24 cellular contexts compared by ENCODE assay signal in the genomic region with DNA sequence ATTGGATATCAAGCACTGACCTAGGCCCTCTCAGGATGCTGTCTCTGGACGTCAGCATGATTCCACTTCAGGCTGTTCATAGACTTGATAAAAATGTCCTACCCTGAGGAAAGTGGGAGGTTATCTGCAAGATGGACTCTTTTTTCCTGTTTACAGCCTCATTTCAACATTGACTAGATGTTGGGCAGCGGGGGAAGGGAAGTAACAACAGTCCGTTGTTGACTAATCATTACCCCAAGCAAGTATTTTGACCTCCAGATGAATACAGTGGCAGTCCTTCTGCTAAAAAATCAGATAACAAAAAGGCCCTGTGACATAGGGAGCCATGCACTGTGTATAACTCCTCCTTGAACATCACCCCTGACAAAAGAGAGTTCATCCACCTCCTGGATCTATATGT. TPM values are rescaled to one million over a fixed set of nuclear protein-coding genes. Genes with fewer than 3 reads are reported as not detected.
DNase-seq lines count a peak whose midpoint lies in the region; ATAC-seq and TF ChIP-seq lines count a peak whose summit lies in the region.
"Had no signal": no experiment of that assay in that cellular context is flagged by ENCODE, and none has a peak within 500 bp of the region (broad histone marks: within the 10 kb centered on the region; RNA-seq: fewer than 3 reads in every experiment).

No MANE protein-coding gene starts in this region.

- no peak overlapping the region for H3K27ac Mint-ChIP-seq in effector memory CD8-positive, alpha-beta T cell
- H3K27ac Mint-ChIP-seq in mesothelial cell of epicardium, result no peak overlapping the region
- H3K27ac Mint-ChIP-seq: activated CD4-positive, alpha-beta T cell treated with anti-CD3 and anti-CD28 coated beads for 36 hours; activated naive CD8-positive, alpha-beta T cell treated with anti-CD3 and anti-CD28 coated beads, Interleukin-2, amount 10 ng/mL, durations not matched to agents 7 days and 5 days; naive thymus-derived CD8-positive, alpha-beta T cell; stimulated activated naive CD8-positive, alpha-beta T cell treated with anti-CD3 and anti-CD28 coated beads, Interleukin-15, Interleukin-2, amounts not matched to agents 100 ng/mL and 50 ng/mL, for 24 hours; type B pancreatic cell had no signal

- no peak for TF ChIP-seq EP300 in suprapubic skin (IDR thresholded peaks at IDR 0.05)

- H3K4me3 ChIP-seq in right lobe of liver, result no peak overlapping the region
- H3K4me3 ChIP-seq in suprapubic skin, result no peak overlapping the region
- H3K4me3 ChIP-seq: esophagus muscularis mucosa, gastroesophageal sphincter, ovary, PC-9 had no signal

- peak overlapping the region; percentile 55 for H3K27ac ChIP-seq in caudate nucleus (ENCODE audit: low read depth, low read length)
- peak overlapping the region; percentile 35 to 69 (median 47) for H3K27ac ChIP-seq in right lobe of liver
- H3K27ac ChIP-seq in suprapubic skin, result peak overlapping the region; percentile 10
- H3K27ac ChIP-seq: ovary, PC-9 had no signal

- DNase-seq in NOMO-1 treated with DMSO at 0.1 percent for 48 hours (lab: John Stamatoyannopoulos, UW; ENCODE audit: unreplicated experiment), result peak; percentile 1
- no peak for DNase-seq in NOMO-1 treated with dmso at 0.1 percent for 144 hours (lab: John Stamatoyannopoulos, UW; ENCODE audit: unreplicated experiment)
- no peak for DNase-seq in caudate nucleus (lab: John Stamatoyannopoulos, UW)
- DNase-seq in right lobe of liver, result peak in 1 of 3 donors; percentile 49
- DNase-seq in suprapubic skin (ENCODE audit: low spot score in 2 of 2), result no peak
- DNase-seq in effector memory CD8-positive, alpha-beta T cell, result no peak
- no peak for DNase-seq in mesothelial cell of epicardium (ENCODE audit: low spot score in 2 of 2, unreplicated experiment in 2 of 2)
- DNase-seq in T-helper 9 cell, result no peak
- DNase-seq: activated CD4-positive, alpha-beta T cell treated with anti-CD3 and anti-CD28 coated beads for 36 hours; activated effector memory CD4-positive, alpha-beta T cell treated with anti-CD3 and anti-CD28 coated beads, Interleukin-2, amount 50 U/mL, for 16 hours; activated naive CD8-positive, alpha-beta T cell treated with anti-CD3 and anti-CD28 coated beads, Interleukin-2, amount 10 ng/mL, durations not matched to agents 7 days and 5 days; cerebellar nuclear complex; islet precursor cell; mesendoderm; naive thymus-derived CD8-positive, alpha-beta T cell; NCI-H1417 treated with DMSO at 0.1 percent for 48 hours; ovary; T-helper 1 cell had no signal

- no peak for TF ChIP-seq POLR2A in right lobe of liver (IDR thresholded peaks at IDR 0.05)
- TF ChIP-seq POLR2A in suprapubic skin (IDR thresholded peaks at IDR 0.05), result no peak

- H3K36me3 ChIP-seq in right lobe of liver, result no peaks in the 10 kb centered on the region
- H3K36me3 ChIP-seq in suprapubic skin, result peaks cover 3% of the 10 kb centered on the region
- H3K36me3 ChIP-seq: ovary had no signal

- H3K4me1 ChIP-seq in right lobe of liver, result peaks cover 0 to 18% (median 4%) of the 10 kb centered on the region in 4 donors
- peaks cover 17% of the 10 kb centered on the region for H3K4me1 ChIP-seq in suprapubic skin

- H3K4me1 Mint-ChIP-seq in effector memory CD8-positive, alpha-beta T cell (ENCODE audit: low read depth in 2 of 2), result peaks cover 0 to 2% of the 10 kb centered on the region in 2 donors
- peaks cover 12% of the 10 kb centered on the region for H3K4me1 Mint-ChIP-seq in mesothelial cell of epicardium

- peak; percentile 75 to 81 (median 79) for ATAC-seq in right lobe of liver
- no peak for ATAC-seq in effector memory CD8-positive, alpha-beta T cell (replicated peaks)
- ATAC-seq: activated CD4-positive, alpha-beta T cell treated with anti-CD3 and anti-CD28 coated beads for 36 hours; gastroesophageal sphincter; HCT116; naive thymus-derived CD8-positive, alpha-beta T cell had no signal

- no peaks in the 10 kb centered on the region for H3K9me3 ChIP-seq in right lobe of liver
- no peaks in the 10 kb centered on the region for H3K9me3 ChIP-seq in suprapubic skin
- H3K9me3 ChIP-seq: esophagus muscularis mucosa, gastroesophageal sphincter, ovary had no signal

- TF ChIP-seq CTCF in right lobe of liver (IDR thresholded peaks at IDR 0.05), result no peak
- TF ChIP-seq CTCF in suprapubic skin (IDR thresholded peaks at IDR 0.05), result no peak
- TF ChIP-seq CTCF in mesothelial cell of epicardium (IDR thresholded peaks at IDR 0.05; ENCODE audit: unreplicated experiment), result no peak

- H3K27me3 ChIP-seq in right lobe of liver (no peaks in the 10 kb centered on the region), suprapubic skin (no peaks in the 10 kb centered on the region)
- H3K27me3 ChIP-seq: esophagus muscularis mucosa, gastroesophageal sphincter, ovary had no signal

- H3K27me3 Mint-ChIP-seq in effector memory CD8-positive, alpha-beta T cell, result no peaks in the 10 kb centered on the region
- H3K27me3 Mint-ChIP-seq in mesothelial cell of epicardium (ENCODE audit: low read depth), result no peaks in the 10 kb centered on the region
- H3K27me3 Mint-ChIP-seq: activated CD4-positive, alpha-beta T cell treated with anti-CD3 and anti-CD28 coated beads for 36 hours had no signal

- H3K4me3 Mint-ChIP-seq in effector memory CD8-positive, alpha-beta T cell, result no peak overlapping the region
- no peak overlapping the region for H3K4me3 Mint-ChIP-seq in mesothelial cell of epicardium
- H3K4me3 Mint-ChIP-seq: activated CD4-positive, alpha-beta T cell treated with anti-CD3 and anti-CD28 coated beads for 36 hours; activated naive CD8-positive, alpha-beta T cell treated with anti-CD3 and anti-CD28 coated beads, Interleukin-2, amount 10 ng/mL, durations not matched to agents 7 days and 5 days; naive thymus-derived CD8-positive, alpha-beta T cell; stimulated activated naive CD8-positive, alpha-beta T cell treated with anti-CD3 and anti-CD28 coated beads, Interleukin-15, Interleukin-2, amounts not matched to agents 100 ng/mL and 50 ng/mL, for 24 hours; type B pancreatic cell had no signal

- no peaks in the 10 kb centered on the region for H3K9me3 Mint-ChIP-seq in effector memory CD8-positive, alpha-beta T cell
- H3K9me3 Mint-ChIP-seq in mesothelial cell of epicardium, result no peaks in the 10 kb centered on the region
- H3K9me3 Mint-ChIP-seq: activated naive CD8-positive, alpha-beta T cell treated with anti-CD3 and anti-CD28 coated beads, Interleukin-2, amount 10 ng/mL, durations not matched to agents 7 days and 5 days; naive thymus-derived CD8-positive, alpha-beta T cell; stimulated activated naive CD8-positive, alpha-beta T cell treated with anti-CD3 and anti-CD28 coated beads, Interleukin-15, Interleukin-2, amounts not matched to agents 100 ng/mL and 50 ng/mL, for 24 hours; type B pancreatic cell had no signal

- 18% methylated on average over 3 of the region's 3 CpGs for WGBS in right lobe of liver (ENCODE audit: insufficient coverage, low coverage, low lambda C conversion rate, missing lambda C conversion rate)
- WGBS in suprapubic skin, result 83% methylated on average over 3 of the region's 3 CpGs

- H3K36me3 Mint-ChIP-seq in effector memory CD8-positive, alpha-beta T cell (ENCODE audit: insufficient read depth), result no peaks in the 10 kb centered on the region
- H3K36me3 Mint-ChIP-seq in mesothelial cell of epicardium, result peaks cover 3% of the 10 kb centered on the region
- H3K36me3 Mint-ChIP-seq: type B pancreatic cell had no signal

- intact Hi-C loops in right lobe of liver (cut with DNase I), result no loop called here

RNA-seq across cellular contexts. Expression of gene NPL, which starts 5.2 kb away (rescaled TPM):
- total RNA-seq in right lobe of liver (10 to 100 TPM; 10.1 to 28.1 (median 14.4) TPM), suprapubic skin (10 to 100 TPM; 11.0 to 21.8 (median 16.8) TPM), mesothelial cell of epicardium (3.9 to 5.8 TPM (median 4.9 TPM) in 3 replicates)

RNA-seq across cellular contexts. Expression of gene DHX9, which starts 44.3 kb away (rescaled TPM):
- total RNA-seq in right lobe of liver (10 to 100 TPM; 32.6 to 51.0 (median 39.5) TPM), suprapubic skin (10 to 100 TPM; 59.9 to 94.7 (median 75.0) TPM), mesothelial cell of epicardium (230 to 250 TPM (median 241 TPM) in 3 replicates)
